Comparison of ENCODE assay signal across 1 cellular context in genomic region chr17:50372708-50373556, GRCh38.
A peak's percentile ranks its signal among the peaks of the same experiment; 100 is the strongest.
TF ChIP-seq lines count a peak whose summit lies in the region.

TSS of gene EME1 (plus strand) at chr17:50373229. CDS start at chr17:50375209, 1,980 bp downstream.
TSS of gene MRPL27 (minus strand) at chr17:50373184. CDS start at chr17:50373170, 14 bp downstream.

TF ChIP-seq in HepG2, 621 proteins besides CTCF, POLR2A, EP300 and RAD21 (continued from another document and continues in another):
- TF ChIP-seq SRSF9 (IDR thresholded peaks at IDR 0.05; ENCODE audit: borderline replicate concordance, insufficient read depth, low read depth, low read length, poor library complexity, severe bottlenecking) (no peak), FUBP1 (CRISPR knock-in tag; IDR thresholded peaks at IDR 0.05; ENCODE audit: borderline replicate concordance) (no peak), SOX5 (CRISPR knock-in tag; IDR thresholded peaks at IDR 0.05; ENCODE audit: borderline replicate concordance) (peak; percentile 48), ATAD3A (CRISPR knock-in tag; IDR thresholded peaks at IDR 0.05) (no peak), SP5 (CRISPR knock-in tag; IDR thresholded peaks at IDR 0.05; ENCODE audit: borderline replicate concordance, low read depth) (peak; percentile 79), HIC2 (CRISPR knock-in tag; IDR thresholded peaks at IDR 0.05; ENCODE audit: low read depth) (no peak), ZNF121 (CRISPR knock-in tag; IDR thresholded peaks at IDR 0.05) (no peak), KDM2A (CRISPR knock-in tag; IDR thresholded peaks at IDR 0.05; ENCODE audit: borderline replicate concordance, low read depth) (peak; percentile 91), ETS1 (CRISPR knock-in tag; IDR thresholded peaks at IDR 0.05) (no peak; the same call in 1 of the 2 replicates), NFIB (CRISPR knock-in tag; IDR thresholded peaks at IDR 0.05; ENCODE audit: borderline replicate concordance) (no peak), DDIT3 (CRISPR knock-in tag; IDR thresholded peaks at IDR 0.05) (no peak), PLSCR1 (CRISPR knock-in tag; IDR thresholded peaks at IDR 0.05; ENCODE audit: borderline replicate concordance) (no peak), MTF2 (CRISPR knock-in tag; IDR thresholded peaks at IDR 0.05; ENCODE audit: borderline replicate concordance) (no peak), ZNF776 (CRISPR knock-in tag; IDR thresholded peaks at IDR 0.05) (peak; percentile 97), ZBTB46 (CRISPR knock-in tag; IDR thresholded peaks at IDR 0.05; ENCODE audit: borderline replicate concordance) (peak; percentile 49; the same call in 1 of the 2 replicates), FOXP4 (CRISPR knock-in tag; IDR thresholded peaks at IDR 0.05) (peak; percentile 55), ZNF674 (CRISPR knock-in tag; IDR thresholded peaks at IDR 0.05; ENCODE audit: low read depth) (peak; percentile 47; the same call in 1 of the 2 replicates), ZNF343 (CRISPR knock-in tag; IDR thresholded peaks at IDR 0.05) (peak; percentile 89; the same call in 1 of the 2 replicates), RFXANK (CRISPR knock-in tag; IDR thresholded peaks at IDR 0.05) (no peak; the same call in 1 of the 2 replicates), CEBPG (CRISPR knock-in tag; IDR thresholded peaks at IDR 0.05) (peak; percentile 40; the same call in 1 of the 2 replicates), GPN1 (CRISPR knock-in tag; IDR thresholded peaks at IDR 0.05; ENCODE audit: borderline replicate concordance) (peak; percentile 84; the same call in 1 of the 2 replicates), BCL3 (CRISPR knock-in tag; IDR thresholded peaks at IDR 0.05) (peak; percentile 92), SALL2 (CRISPR knock-in tag; IDR thresholded peaks at IDR 0.05) (peak; percentile 94), TFDP1 (CRISPR knock-in tag; IDR thresholded peaks at IDR 0.05; ENCODE audit: borderline replicate concordance) (peak; percentile 100), ZNF615 (CRISPR knock-in tag; IDR thresholded peaks at IDR 0.05; ENCODE audit: borderline replicate concordance) (peak; percentile 93; the same call in 1 of the 2 replicates), ZNF883 (CRISPR knock-in tag; IDR thresholded peaks at IDR 0.05; ENCODE audit: not compliant biosample characterization) (peak; percentile 92), FOXA3 (CRISPR knock-in tag; IDR thresholded peaks at IDR 0.05) (peak; percentile 71), SNAPC4 (CRISPR knock-in tag; IDR thresholded peaks at IDR 0.05) (peak; percentile 92), ZFP37 (CRISPR knock-in tag; IDR thresholded peaks at IDR 0.05; ENCODE audit: borderline replicate concordance) (no peak), HMGXB4 (CRISPR knock-in tag; IDR thresholded peaks at IDR 0.05; ENCODE audit: borderline replicate concordance in 1 of 2, low read depth in 1 of 2) (peak; percentile 88 to 91), CSRNP2 (CRISPR knock-in tag; conservative IDR thresholded peaks at IDR 0.05; ENCODE audit: low read depth) (no peak), TCF7L2 (IDR thresholded peaks at IDR 0.05; ENCODE audit: low read depth, low read length) (no peak), ZNF331 (CRISPR knock-in tag; IDR thresholded peaks at IDR 0.05) (peak; percentile 90), ZNF367 (CRISPR knock-in tag; IDR thresholded peaks at IDR 0.05; ENCODE audit: borderline replicate concordance) (no peak), PCBP2 (optimal IDR thresholded peaks at IDR 0.05; ENCODE audit: low read depth, low read length, poor library complexity, severe bottlenecking) (no peak)
